ENCODE assay signal across 11 cellular contexts in the genomic region with DNA sequence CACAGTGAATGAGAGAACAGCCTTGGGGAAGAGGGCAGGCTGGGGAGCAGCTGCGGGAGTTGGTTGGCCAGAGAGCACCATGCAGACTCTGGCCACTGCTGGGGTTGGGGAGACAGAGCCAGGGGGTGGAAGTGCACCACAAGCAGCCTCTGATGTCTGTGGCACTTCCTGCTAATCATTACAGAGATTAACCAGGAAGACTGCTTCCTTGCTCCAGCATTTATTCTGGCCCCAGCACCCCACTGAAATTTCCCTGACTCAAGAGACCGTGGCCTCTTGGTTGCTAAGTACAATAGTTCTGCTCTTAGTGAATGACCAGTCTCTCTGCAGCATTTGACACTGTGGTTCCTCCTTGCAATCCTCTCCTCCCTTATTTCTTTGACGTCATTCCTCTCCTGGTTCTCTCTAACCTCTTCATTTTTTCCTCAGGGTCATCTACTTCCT.
DNase-seq lines count a peak whose midpoint lies in the region; ATAC-seq and TF ChIP-seq lines count a peak whose summit lies in the region.
"Had no signal": no experiment of that assay in that cellular context is flagged by ENCODE, and none has a peak within 500 bp of the region (broad histone marks: within the 10 kb centered on the region; RNA-seq: fewer than 3 reads in every experiment).

No MANE protein-coding gene starts in this region.

- no peak for DNase-seq in left ventricle myocardium inferior
- DNase-seq in cardiac septum (ENCODE audit: low spot score), result no peak
- DNase-seq in epithelial cell of proximal tubule (ENCODE audit: low read depth), result peak; percentile 95
- no peak for DNase-seq in mesothelial cell of epicardium (ENCODE audit: low spot score in 2 of 2, unreplicated experiment in 2 of 2)
- DNase-seq in HEK293T (ENCODE audit: extremely low spot score), result no peak
- DNase-seq in stimulated activated effector memory CD8-positive, alpha-beta T cell treated with anti-CD3 and anti-CD28 coated beads, Interleukin-12 subunit alpha, Interleukin-12 subunit beta, amount 100 ng/mL, for 72 hours (ENCODE audit: low spot score in 2 of 2), result no peak
- DNase-seq in CD4-positive, alpha-beta T cell, result no peak
- DNase-seq in activated effector memory CD4-positive, alpha-beta T cell treated with Interleukin-2 at 50 U/mL for 16 hours, result no peak
- DNase-seq: central memory CD4-positive, alpha-beta T cell; stimulated activated CD4-positive, alpha-beta T cell treated with anti-CD3 and anti-CD28 coated beads, Interleukin-2, amount 100 ng/mL, for 48 hours; substantia nigra had no signal

- H3K27ac ChIP-seq in left ventricle myocardium inferior (replicated peaks), result peak overlapping the region; percentile 32
- H3K27ac ChIP-seq in CD4-positive, alpha-beta T cell (ENCODE audit: low read depth, low read length), result no peak overlapping the region

- H3K4me3 ChIP-seq in left ventricle myocardium inferior (no peak overlapping the region), epithelial cell of proximal tubule (ENCODE audit: low read depth, low read length) (no peak overlapping the region)

- peak overlapping the region; percentile 7 for H3K27ac Mint-ChIP-seq in mesothelial cell of epicardium
- no peak overlapping the region for H3K27ac Mint-ChIP-seq in stimulated activated effector memory CD8-positive, alpha-beta T cell treated with anti-CD3 and anti-CD28 coated beads, Interleukin-12 subunit alpha, Interleukin-12 subunit beta, amount 100 ng/mL, for 72 hours
- no peak overlapping the region for H3K27ac Mint-ChIP-seq in CD4-positive, alpha-beta T cell

- POLR2A ChIA-PET in HEK293T (lab: Yijun Ruan, JAX), result no interaction called here
- POLR2A ChIA-PET in CD4-positive, alpha-beta T cell (lab: Charles Lee), result no interaction called here

- CTCF ChIA-PET in HEK293T (lab: Yijun Ruan, JAX), result no interaction called here
- CTCF ChIA-PET in CD4-positive, alpha-beta T cell (lab: Charles Lee), result no interaction called here

- no peaks in the 10 kb centered on the region for H3K36me3 Mint-ChIP-seq in mesothelial cell of epicardium
- no peaks in the 10 kb centered on the region for H3K36me3 Mint-ChIP-seq in stimulated activated effector memory CD8-positive, alpha-beta T cell treated with anti-CD3 and anti-CD28 coated beads, Interleukin-12 subunit alpha, Interleukin-12 subunit beta, amount 100 ng/mL, for 72 hours
- H3K36me3 Mint-ChIP-seq in CD4-positive, alpha-beta T cell (ENCODE audit: low read depth), result no peaks in the 10 kb centered on the region

- H3K4me3 Mint-ChIP-seq in mesothelial cell of epicardium, result no peak overlapping the region
- H3K4me3 Mint-ChIP-seq in stimulated activated effector memory CD8-positive, alpha-beta T cell treated with anti-CD3 and anti-CD28 coated beads, Interleukin-12 subunit alpha, Interleukin-12 subunit beta, amount 100 ng/mL, for 72 hours, result no peak overlapping the region
- H3K4me3 Mint-ChIP-seq in CD4-positive, alpha-beta T cell, result no peak overlapping the region

- no peak for ATAC-seq in stimulated activated effector memory CD8-positive, alpha-beta T cell treated with anti-CD3 and anti-CD28 coated beads, Interleukin-12 subunit alpha, Interleukin-12 subunit beta, amount 100 ng/mL, for 72 hours
- no peak for ATAC-seq in CD4-positive, alpha-beta T cell (ENCODE audit: poor library complexity)

- no peaks in the 10 kb centered on the region for H3K27me3 ChIP-seq in left ventricle myocardium inferior (ENCODE audit: low read depth)
- no peaks in the 10 kb centered on the region for H3K27me3 ChIP-seq in CD4-positive, alpha-beta T cell (ENCODE audit: control insufficient read depth, insufficient read depth, low read length)

- H3K36me3 ChIP-seq in left ventricle myocardium inferior, result no peaks in the 10 kb centered on the region

- no peak for TF ChIP-seq CTCF in left ventricle myocardium inferior (IDR thresholded peaks at IDR 0.05; ENCODE audit: borderline replicate concordance)
- TF ChIP-seq CTCF in epithelial cell of proximal tubule (conservative IDR thresholded peaks at IDR 0.05; ENCODE audit: low read depth, low read length), result no peak
- TF ChIP-seq CTCF in mesothelial cell of epicardium (IDR thresholded peaks at IDR 0.05; ENCODE audit: unreplicated experiment), result no peak
- no peak for TF ChIP-seq CTCF in CD4-positive, alpha-beta T cell (IDR thresholded peaks at IDR 0.05)

- H3K4me1 ChIP-seq in left ventricle myocardium inferior, result peaks cover 34% of the 10 kb centered on the region

- intact Hi-C loops in left ventricle myocardium inferior (cut with micrococcal nuclease), result no loop called here
- intact Hi-C loops in cardiac septum (cut with DNase I), result no loop called here
- intact Hi-C loops in CD4-positive, alpha-beta T cell (cut with DNase I, micrococcal nuclease), result no loop called here

- no peaks in the 10 kb centered on the region for H3K9me3 Mint-ChIP-seq in mesothelial cell of epicardium
- H3K9me3 Mint-ChIP-seq in stimulated activated effector memory CD8-positive, alpha-beta T cell treated with anti-CD3 and anti-CD28 coated beads, Interleukin-12 subunit alpha, Interleukin-12 subunit beta, amount 100 ng/mL, for 72 hours, result no peaks in the 10 kb centered on the region
- no peaks in the 10 kb centered on the region for H3K9me3 Mint-ChIP-seq in CD4-positive, alpha-beta T cell

- H3K9me3 ChIP-seq in left ventricle myocardium inferior (replicated peaks), result no peaks in the 10 kb centered on the region
- no peaks in the 10 kb centered on the region for H3K9me3 ChIP-seq in CD4-positive, alpha-beta T cell (ENCODE audit: control insufficient read depth, low read length)

- no peaks in the 10 kb centered on the region for H3K27me3 Mint-ChIP-seq in mesothelial cell of epicardium (ENCODE audit: low read depth)
- H3K27me3 Mint-ChIP-seq in CD4-positive, alpha-beta T cell, result peaks cover 10% of the 10 kb centered on the region

- H3K4me1 Mint-ChIP-seq in mesothelial cell of epicardium, result peaks cover 40% of the 10 kb centered on the region
- H3K4me1 Mint-ChIP-seq in stimulated activated effector memory CD8-positive, alpha-beta T cell treated with anti-CD3 and anti-CD28 coated beads, Interleukin-12 subunit alpha, Interleukin-12 subunit beta, amount 100 ng/mL, for 72 hours, result no peaks in the 10 kb centered on the region
- no peaks in the 10 kb centered on the region for H3K4me1 Mint-ChIP-seq in CD4-positive, alpha-beta T cell (ENCODE audit: low read depth)

TF ChIP-seq in HEK293T, 16 proteins besides CTCF, POLR2A, EP300 and RAD21:
- TF ChIP-seq LEF1 (IDR thresholded peaks at IDR 0.05; ENCODE audit: borderline replicate concordance) (no peak), CTBP1 (IDR thresholded peaks at IDR 0.05; ENCODE audit: borderline replicate concordance) (no peak), BHLHE40 (IDR thresholded peaks at IDR 0.05; ENCODE audit: borderline replicate concordance) (no peak), FOXK2 (IDR thresholded peaks at IDR 0.05) (no peak), ZNF384 (IDR thresholded peaks at IDR 0.05) (no peak), SP1 (IDR thresholded peaks at IDR 0.05) (no peak), HDGF (IDR thresholded peaks at IDR 0.05; ENCODE audit: borderline replicate concordance) (no peak), SUZ12 (IDR thresholded peaks at IDR 0.05) (no peak), ELF4 (IDR thresholded peaks at IDR 0.05) (no peak), L3MBTL2 (conservative IDR thresholded peaks at IDR 0.05) (no peak), FOXM1 (IDR thresholded peaks at IDR 0.05; ENCODE audit: borderline replicate concordance) (no peak), NFRKB (IDR thresholded peaks at IDR 0.05) (no peak), FOXA1 (IDR thresholded peaks at IDR 0.05) (no peak)
TF ChIP-seq in HEK293T: peak in this region for 0.
